Comparison of ENCODE assay signal across 1 cellular context in genomic region chr11:58770627-58771457, GRCh38.
TF ChIP-seq lines count a peak whose summit lies in the region.

No MANE protein-coding gene starts in this region.

TF ChIP-seq in K562, 482 proteins besides CTCF, POLR2A, EP300 and RAD21 (continued from another document and continues in another):
- TF ChIP-seq ZNF318 (IDR thresholded peaks at IDR 0.05; ENCODE audit: borderline replicate concordance in 1 of 2, low read depth in 1 of 2) (peak in 1 of 2 experiments; percentile 61; a peak in 1 of 4 replicates), NCOA6 (IDR thresholded peaks at IDR 0.05) (no peak), CREM (IDR thresholded peaks at IDR 0.05; ENCODE audit: low read depth) (peak; percentile 58; the same call in 1 of the 2 replicates), ZNF175 (CRISPR knock-in tag; IDR thresholded peaks at IDR 0.05; ENCODE audit: low read depth) (0 out of 2 replicates have a peak, but pooled peaks have one; percentile 2), DACH1 (IDR thresholded peaks at IDR 0.05; ENCODE audit: partially characterized antibody) (no peak), ZHX1 (conservative IDR thresholded peaks at IDR 0.05; ENCODE audit: low read length) (no peak), KAT8 (IDR thresholded peaks at IDR 0.05; ENCODE audit: low read depth) (no peak), GABPA (tag; conservative IDR thresholded peaks at IDR 0.05; ENCODE audit: low read depth) (no peak), ZFP1 (CRISPR knock-in tag; IDR thresholded peaks at IDR 0.05) (no peak), POLR3A (IDR thresholded peaks at IDR 0.05; ENCODE audit: borderline replicate concordance, extremely low read depth, insufficient read depth, insufficient read length) (no peak), POLR2G (IDR thresholded peaks at IDR 0.05; ENCODE audit: low read depth, low read length) (no peak), TRIM28 (IDR thresholded peaks at IDR 0.05) (no peak), ARID3B (CRISPR knock-in tag; IDR thresholded peaks at IDR 0.05; ENCODE audit: borderline replicate concordance) (no peak), ZNF3 (CRISPR knock-in tag; IDR thresholded peaks at IDR 0.05) (no peak), TOE1 (IDR thresholded peaks at IDR 0.05; ENCODE audit: borderline replicate concordance) (peak; percentile 86; the same call in 1 of the 2 replicates), TOE1 (CRISPR knock-in tag; IDR thresholded peaks at IDR 0.05; ENCODE audit: borderline replicate concordance, low read depth) (no peak), SNAPC5 (CRISPR knock-in tag; IDR thresholded peaks at IDR 0.05) (no peak), HDGF (IDR thresholded peaks at IDR 0.05) (no peak), LEF1 (IDR thresholded peaks at IDR 0.05) (peak; percentile 48), TCF7L2 (IDR thresholded peaks at IDR 0.05; ENCODE audit: low read depth, low read length) (peak; percentile 78), ZNF316 (IDR thresholded peaks at IDR 0.05) (peak; percentile 33; the same call in 1 of the 2 replicates), XRCC5 (IDR thresholded peaks at IDR 0.05; ENCODE audit: low read depth, low read length) (no peak), ESRRA (IDR thresholded peaks at IDR 0.05; ENCODE audit: borderline replicate concordance, low read depth) (peak; percentile 28; the same call in 1 of the 2 replicates), SMARCA5 (IDR thresholded peaks at IDR 0.05) (no peak; the same call in 1 of the 2 replicates), NFYB (IDR thresholded peaks at IDR 0.05; ENCODE audit: extremely low read depth, insufficient read length) (no peak), ELK1 (CRISPR knock-in tag; IDR thresholded peaks at IDR 0.05) (no peak), CHD1 (IDR thresholded peaks at IDR 0.05; ENCODE audit: low read length) (peak; percentile 55), ZBTB7A (IDR thresholded peaks at IDR 0.05; ENCODE audit: borderline replicate concordance, control insufficient read depth, low read depth, low read length) (no peak), ZNF143 (CRISPR knock-in tag; IDR thresholded peaks at IDR 0.05) (no peak), ZNF121 (CRISPR knock-in tag; conservative IDR thresholded peaks at IDR 0.05) (no peak), TRIM24 (IDR thresholded peaks at IDR 0.05) (peak; percentile 28 to 44; a peak in 3 of 4 replicates), ZNF224 (CRISPR knock-in tag; IDR thresholded peaks at IDR 0.05) (no peak), LARP7 (IDR thresholded peaks at IDR 0.05) (no peak), ZNF140 (CRISPR knock-in tag; IDR thresholded peaks at IDR 0.05) (no peak), ZNF146 (CRISPR knock-in tag; IDR thresholded peaks at IDR 0.05; ENCODE audit: unreplicated experiment) (no peak), ZBTB9 (CRISPR knock-in tag; IDR thresholded peaks at IDR 0.05) (peak; percentile 63; the same call in 1 of the 2 replicates), MLX (CRISPR knock-in tag; conservative IDR thresholded peaks at IDR 0.05) (0 out of 4 replicates have a peak, but pooled peaks of 1 of the 2 experiments have one; percentile 35), TBL1XR1 (IDR thresholded peaks at IDR 0.05; ENCODE audit: low read length in 2 of 2) (no peak; a peak in 1 of 4 replicates), RUNX1 (IDR thresholded peaks at IDR 0.05; ENCODE audit: low read depth) (no peak), CXXC5 (CRISPR knock-in tag; IDR thresholded peaks at IDR 0.05) (peak; percentile 66), KLF10 (CRISPR knock-in tag; IDR thresholded peaks at IDR 0.05) (no peak), ID3 (CRISPR knock-in tag; IDR thresholded peaks at IDR 0.05) (no peak), ID3 (tag; IDR thresholded peaks at IDR 0.05) (peak; percentile 54), ZNF77 (CRISPR knock-in tag; IDR thresholded peaks at IDR 0.05) (no peak), ZNF507 (tag; conservative IDR thresholded peaks at IDR 0.05) (no peak), BRD9 (IDR thresholded peaks at IDR 0.05; ENCODE audit: low read depth, partially characterized antibody) (peak; percentile 62), FOSL1 (tag; conservative IDR thresholded peaks at IDR 0.05) (peak; percentile 94), ZNF76 (CRISPR knock-in tag; IDR thresholded peaks at IDR 0.05; ENCODE audit: borderline replicate concordance) (peak; percentile 73; the same call in 1 of the 2 replicates), NFE2 (IDR thresholded peaks at IDR 0.05; ENCODE audit: low read depth) (peak; percentile 83), MAZ (CRISPR knock-in tag; conservative IDR thresholded peaks at IDR 0.05 in 1 of 2, IDR thresholded peaks at IDR 0.05 in 1 of 2) (peak in 1 of 2 experiments; percentile 58; a peak in 1 of 4 replicates), SRSF7 (optimal IDR thresholded peaks at IDR 0.05; ENCODE audit: low read depth, low read length) (no peak), CEBPB (tag; IDR thresholded peaks at IDR 0.05) (no peak), RNF2 (IDR thresholded peaks at IDR 0.05) (peak; percentile 66; the same call in 1 of the 2 replicates), SIN3B (IDR thresholded peaks at IDR 0.05; ENCODE audit: low read depth) (no peak), DIDO1 (tag; IDR thresholded peaks at IDR 0.05; ENCODE audit: low read depth) (no peak), ATF7 (IDR thresholded peaks at IDR 0.05) (peak; percentile 96), ZNF354B (CRISPR knock-in tag; IDR thresholded peaks at IDR 0.05) (no peak), RFX5 (IDR thresholded peaks at IDR 0.05; ENCODE audit: low read depth, low read length) (no peak), ZBTB17 (CRISPR knock-in tag; IDR thresholded peaks at IDR 0.05) (no peak; the same call in 1 of the 2 replicates)
